ENCODE assay signal across 11 cellular contexts in the genomic region with DNA sequence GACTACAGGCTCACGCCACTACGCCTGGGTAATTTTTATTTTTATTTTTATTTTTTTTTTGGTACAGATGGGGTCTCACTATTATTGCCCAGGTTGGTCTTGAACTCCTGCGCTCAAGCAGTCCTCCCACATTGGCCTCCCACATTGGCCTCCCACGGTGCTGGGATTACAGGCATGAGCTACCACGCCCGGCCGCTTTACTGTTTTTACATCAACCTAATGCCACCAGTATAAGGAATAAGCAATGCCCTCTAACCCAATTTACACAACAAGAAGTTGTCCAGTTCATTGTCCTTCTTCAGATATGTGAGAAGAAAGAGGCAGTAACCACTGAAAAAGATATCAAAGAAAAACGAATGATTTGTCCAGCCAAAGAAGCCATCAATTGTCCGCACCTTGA.
"Had no signal": no experiment of that assay in that cellular context is flagged by ENCODE, and none has a peak within 500 bp of the region (broad histone marks: within the 10 kb centered on the region; RNA-seq: fewer than 3 reads in every experiment).

No MANE protein-coding gene starts in this region.

- ATAC-seq: naive thymus-derived CD8-positive, alpha-beta T cell had no signal

- H3K4me3 ChIP-seq: esophagus squamous epithelium had no signal

- H3K36me3 ChIP-seq: esophagus squamous epithelium had no signal

- H3K9me3 ChIP-seq: esophagus squamous epithelium had no signal

- H3K27ac ChIP-seq: parathyroid adenoma had no signal

- H3K4me1 ChIP-seq: parathyroid adenoma had no signal

- H3K9ac ChIP-seq: parathyroid adenoma had no signal

- DNase-seq: activated CD4-positive, alpha-beta T cell treated with anti-CD3 and anti-CD28 coated beads, Interleukin-2, amount 10 ng/mL, durations not matched to agents 7 days and 5 days; activated CD8-positive, alpha-beta memory T cell treated with anti-CD3 and anti-CD28 coated beads, Interleukin-2, amount 50 U/mL, for 4 hours; activated effector memory CD4-positive, alpha-beta T cell treated with anti-CD3 and anti-CD28 coated beads, Interleukin-2, amount 50 U/mL, for 16 hours; activated T-cell treated with anti-CD3 and anti-CD28 coated beads, Interleukin-2, amount 50 U/mL, for 48 hours; effector memory CD8-positive, alpha-beta T cell; esophagus squamous epithelium; mesendoderm; naive thymus-derived CD8-positive, alpha-beta T cell; stimulated activated CD8-positive, alpha-beta memory T cell treated with anti-CD3 and anti-CD28 coated beads, Interleukin-4, amount 100 ng/mL, for 48 hours; stimulated activated naive CD4-positive, alpha-beta T cell had no signal

- H3K27me3 ChIP-seq: esophagus squamous epithelium had no signal
